8 cellular contexts compared by ENCODE assay signal in genomic region chr6:78810146-78810545, GRCh38.
A peak's percentile ranks its signal among the peaks of the same experiment; 100 is the strongest.
DNase-seq lines count a peak whose midpoint lies in the region.

No MANE protein-coding gene starts in this region.

- DNase-seq in DMS 273 (lab: John Stamatoyannopoulos, UW; ENCODE audit: unreplicated experiment), result peak; percentile 65
- no peak for DNase-seq in DMS 273 treated with DMSO at 0.1 percent for 48 hours (lab: John Stamatoyannopoulos, UW)
- DNase-seq in KBM-7, result peak; percentile 25
- peak; percentile 60 for DNase-seq in SW480 (ENCODE audit: low spot score)
- DNase-seq in kidney glomerular epithelial cell (lab: John Stamatoyannopoulos, UW), result peak; percentile 50
- DNase-seq in NCI-H446 treated with DMSO at 0.1 percent for 48 hours (lab: John Stamatoyannopoulos, UW), result no peak
- no peak for DNase-seq in activated T-cell treated with anti-CD3 and anti-CD28 coated beads for 4 hours
- DNase-seq in activated T-cell treated with anti-CD3 and anti-CD28 coated beads, Interleukin-2, amount 50 U/mL, for 24 hours, result no peak

- no peaks in the 10 kb centered on the region for H3K36me3 Mint-ChIP-seq in activated T-cell treated with anti-CD3 and anti-CD28 coated beads, Interleukin-2, amount 50 U/mL, for 24 hours (ENCODE audit: low read depth)

- H3K4me3 Mint-ChIP-seq in activated T-cell treated with anti-CD3 and anti-CD28 coated beads, Interleukin-2, amount 50 U/mL, for 24 hours, result no peak overlapping the region

- H3K9me3 Mint-ChIP-seq in activated T-cell treated with anti-CD3 and anti-CD28 coated beads, Interleukin-2, amount 50 U/mL, for 24 hours, result peaks cover 9% of the 10 kb centered on the region

- H3K4me1 Mint-ChIP-seq in activated T-cell treated with anti-CD3 and anti-CD28 coated beads, Interleukin-2, amount 50 U/mL, for 24 hours (ENCODE audit: low read depth), result no peaks in the 10 kb centered on the region

- H3K27ac Mint-ChIP-seq in activated T-cell treated with anti-CD3 and anti-CD28 coated beads, Interleukin-2, amount 50 U/mL, for 24 hours, result no peak overlapping the region

- in situ Hi-C loops in KBM-7 (cut with MboI; ENCODE audit: low pct_unique_long_range_greater_than_20kb, low sequenced_read_pairs), result no loop called here

- H3K27me3 Mint-ChIP-seq in activated T-cell treated with anti-CD3 and anti-CD28 coated beads, Interleukin-2, amount 50 U/mL, for 24 hours, result peaks cover 14% of the 10 kb centered on the region

Comparison
In these comparisons a context has a peak if more than half of its experiments do, and no peak if none do; other contexts are left out.
1. DNase-seq: peak in DMS 273 (single experiment), KBM-7 (single experiment), SW480 (single experiment) and kidney glomerular epithelial cell (single experiment); none in DMS 273 treated with DMSO at 0.1 percent for 48 hours (single experiment), NCI-H446 treated with DMSO at 0.1 percent for 48 hours (single experiment), activated T-cell treated with anti-CD3 and anti-CD28 coated beads for 4 hours (single experiment) and activated T-cell treated with anti-CD3 and anti-CD28 coated beads, Interleukin-2, amount 50 U/mL, for 24 hours (single experiment).